1 cellular context compared by ENCODE assay signal in genomic region chr15:90213123-90213817, GRCh38.
TF ChIP-seq lines count a peak whose summit lies in the region.

No MANE protein-coding gene starts in this region.

TF ChIP-seq in HCT116, 20 proteins besides CTCF, POLR2A, EP300 and RAD21:
- TF ChIP-seq FOSL1 (IDR thresholded peaks at IDR 0.05; ENCODE audit: low read depth) = no peak
- TF ChIP-seq ZFX (IDR thresholded peaks at IDR 0.05) = no peak
- TF ChIP-seq JUND (IDR thresholded peaks at IDR 0.05) = no peak
- TF ChIP-seq EZH2phosphoT487 (IDR thresholded peaks at IDR 0.05; ENCODE audit: borderline replicate concordance) = no peak
- TF ChIP-seq EZH2 (IDR thresholded peaks at IDR 0.05) = no peak
- TF ChIP-seq EGR1 (IDR thresholded peaks at IDR 0.05; ENCODE audit: low read depth) = no peak
- TF ChIP-seq ELF1 (IDR thresholded peaks at IDR 0.05; ENCODE audit: borderline replicate concordance, low read depth) = no peak
- no peak for TF ChIP-seq SP1 (IDR thresholded peaks at IDR 0.05; ENCODE audit: low read depth)
- TF ChIP-seq ATF3 (IDR thresholded peaks at IDR 0.05) = no peak
- no peak for TF ChIP-seq SIN3A (IDR thresholded peaks at IDR 0.05; ENCODE audit: low read depth)
- no peak for TF ChIP-seq POLR2AphosphoS5 (IDR thresholded peaks at IDR 0.05; ENCODE audit: low read depth, low read length)
- TF ChIP-seq MAX (IDR thresholded peaks at IDR 0.05) = no peak
- TF ChIP-seq CBX3 (IDR thresholded peaks at IDR 0.05; ENCODE audit: low read depth) = no peak
